In the genomic region with DNA sequence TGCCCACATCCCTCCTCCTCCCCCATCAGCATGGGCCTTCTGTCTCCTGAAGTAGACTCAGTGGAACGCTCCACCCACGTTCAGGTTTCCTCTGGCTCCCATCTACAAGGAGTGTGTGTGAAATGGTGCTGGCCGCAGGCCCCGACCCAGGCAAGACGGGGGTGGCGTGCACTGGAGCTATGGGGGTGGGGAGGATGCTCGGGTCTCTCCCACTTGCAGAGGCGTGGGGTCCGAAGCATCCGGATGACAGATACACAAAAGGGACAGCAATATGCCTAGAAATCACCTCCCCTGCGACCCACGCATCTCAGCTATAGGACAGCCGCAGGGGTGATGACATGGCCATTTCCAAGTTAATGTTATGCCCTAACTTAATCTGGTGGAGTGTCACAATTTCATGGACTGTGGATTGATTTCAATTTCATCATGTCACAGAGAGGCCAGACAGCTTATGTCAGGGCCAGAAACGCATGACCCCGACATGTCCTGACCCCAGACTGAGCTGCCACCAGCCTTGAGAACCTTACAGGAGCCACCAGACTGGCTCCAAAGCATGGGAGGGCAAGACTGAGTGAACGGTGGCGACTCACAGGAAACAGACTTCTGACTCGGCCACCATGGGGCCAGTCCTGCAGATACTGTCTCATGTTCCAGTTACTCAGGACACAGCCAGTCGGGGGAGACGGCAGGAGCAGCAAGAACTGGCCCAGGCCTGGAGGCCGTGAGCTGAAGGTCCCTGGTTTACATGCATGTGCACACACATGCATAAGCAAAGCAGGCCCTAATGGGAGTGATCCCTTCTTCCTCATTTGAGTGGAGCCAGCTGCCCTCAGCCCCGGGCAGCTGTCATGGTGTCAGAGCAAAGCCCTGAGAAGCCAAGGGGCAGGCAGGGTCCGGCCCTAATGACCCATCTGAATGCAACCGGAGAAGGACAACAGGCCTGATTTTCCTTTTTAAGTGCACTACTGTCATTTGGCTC, we compare ENCODE assay signal across 1 cellular context.
TF ChIP-seq lines count a peak whose summit lies in the region.

No MANE protein-coding gene starts in this region.

TF ChIP-seq in GM23338, 12 proteins besides CTCF, POLR2A, EP300 and RAD21 (continued from another document):
- TF ChIP-seq, protein P1, sequence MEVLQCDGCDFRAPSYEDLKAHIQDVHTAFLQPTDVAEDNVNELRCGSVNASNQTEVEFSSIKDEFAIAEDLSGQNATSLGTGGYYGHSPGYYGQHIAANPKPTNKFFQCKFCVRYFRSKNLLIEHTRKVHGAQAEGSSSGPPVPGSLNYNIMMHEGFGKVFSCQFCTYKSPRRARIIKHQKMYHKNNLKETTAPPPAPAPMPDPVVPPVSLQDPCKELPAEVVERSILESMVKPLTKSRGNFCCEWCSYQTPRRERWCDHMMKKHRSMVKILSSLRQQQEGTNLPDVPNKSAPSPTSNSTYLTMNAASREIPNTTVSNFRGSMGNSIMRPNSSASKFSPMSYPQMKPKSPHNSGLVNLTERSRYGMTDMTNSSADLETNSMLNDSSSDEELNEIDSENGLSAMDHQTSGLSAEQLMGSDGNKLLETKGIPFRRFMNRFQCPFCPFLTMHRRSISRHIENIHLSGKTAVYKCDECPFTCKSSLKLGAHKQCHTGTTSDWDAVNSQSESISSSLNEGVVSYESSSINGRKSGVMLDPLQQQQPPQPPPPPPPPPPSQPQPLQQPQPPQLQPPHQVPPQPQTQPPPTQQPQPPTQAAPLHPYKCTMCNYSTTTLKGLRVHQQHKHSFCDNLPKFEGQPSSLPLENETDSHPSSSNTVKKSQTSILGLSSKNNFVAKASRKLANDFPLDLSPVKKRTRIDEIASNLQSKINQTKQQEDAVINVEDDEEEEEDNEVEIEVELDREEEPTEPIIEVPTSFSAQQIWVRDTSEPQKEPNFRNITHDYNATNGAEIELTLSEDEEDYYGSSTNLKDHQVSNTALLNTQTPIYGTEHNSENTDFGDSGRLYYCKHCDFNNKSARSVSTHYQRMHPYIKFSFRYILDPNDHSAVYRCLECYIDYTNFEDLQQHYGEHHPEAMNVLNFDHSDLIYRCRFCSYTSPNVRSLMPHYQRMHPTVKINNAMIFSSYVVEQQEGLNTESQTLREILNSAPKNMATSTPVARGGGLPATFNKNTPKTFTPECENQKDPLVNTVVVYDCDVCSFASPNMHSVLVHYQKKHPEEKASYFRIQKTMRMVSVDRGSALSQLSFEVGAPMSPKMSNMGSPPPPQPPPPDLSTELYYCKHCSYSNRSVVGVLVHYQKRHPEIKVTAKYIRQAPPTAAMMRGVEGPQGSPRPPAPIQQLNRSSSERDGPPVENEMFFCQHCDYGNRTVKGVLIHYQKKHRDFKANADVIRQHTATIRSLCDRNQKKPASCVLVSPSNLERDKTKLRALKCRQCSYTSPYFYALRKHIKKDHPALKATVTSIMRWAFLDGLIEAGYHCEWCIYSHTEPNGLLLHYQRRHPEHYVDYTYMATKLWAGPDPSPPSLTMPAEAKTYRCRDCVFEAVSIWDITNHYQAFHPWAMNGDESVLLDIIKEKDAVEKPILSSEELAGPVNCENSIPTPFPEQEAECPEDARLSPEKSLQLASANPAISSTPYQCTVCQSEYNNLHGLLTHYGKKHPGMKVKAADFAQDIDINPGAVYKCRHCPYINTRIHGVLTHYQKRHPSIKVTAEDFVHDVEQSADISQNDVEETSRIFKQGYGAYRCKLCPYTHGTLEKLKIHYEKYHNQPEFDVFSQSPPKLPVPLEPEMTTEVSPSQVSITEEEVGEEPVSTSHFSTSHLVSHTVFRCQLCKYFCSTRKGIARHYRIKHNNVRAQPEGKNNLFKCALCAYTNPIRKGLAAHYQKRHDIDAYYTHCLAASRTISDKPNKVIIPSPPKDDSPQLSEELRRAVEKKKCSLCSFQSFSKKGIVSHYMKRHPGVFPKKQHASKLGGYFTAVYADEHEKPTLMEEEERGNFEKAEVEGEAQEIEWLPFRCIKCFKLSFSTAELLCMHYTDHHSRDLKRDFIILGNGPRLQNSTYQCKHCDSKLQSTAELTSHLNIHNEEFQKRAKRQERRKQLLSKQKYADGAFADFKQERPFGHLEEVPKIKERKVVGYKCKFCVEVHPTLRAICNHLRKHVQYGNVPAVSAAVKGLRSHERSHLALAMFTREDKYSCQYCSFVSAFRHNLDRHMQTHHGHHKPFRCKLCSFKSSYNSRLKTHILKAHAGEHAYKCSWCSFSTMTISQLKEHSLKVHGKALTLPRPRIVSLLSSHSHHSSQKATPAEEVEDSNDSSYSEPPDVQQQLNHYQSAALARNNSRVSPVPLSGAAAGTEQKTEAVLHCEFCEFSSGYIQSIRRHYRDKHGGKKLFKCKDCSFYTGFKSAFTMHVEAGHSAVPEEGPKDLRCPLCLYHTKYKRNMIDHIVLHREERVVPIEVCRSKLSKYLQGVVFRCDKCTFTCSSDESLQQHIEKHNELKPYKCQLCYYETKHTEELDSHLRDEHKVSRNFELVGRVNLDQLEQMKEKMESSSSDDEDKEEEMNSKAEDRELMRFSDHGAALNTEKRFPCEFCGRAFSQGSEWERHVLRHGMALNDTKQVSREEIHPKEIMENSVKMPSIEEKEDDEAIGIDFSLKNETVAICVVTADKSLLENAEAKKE (CRISPR knock-in tag; IDR thresholded peaks at IDR 0.05) = no peak
- no peak for TF ChIP-seq ZNF114 (CRISPR knock-in tag; IDR thresholded peaks at IDR 0.05)
- TF ChIP-seq EZH2 (IDR thresholded peaks at IDR 0.05; ENCODE audit: low read depth, unreplicated experiment) = no peak
